In the genomic region with DNA sequence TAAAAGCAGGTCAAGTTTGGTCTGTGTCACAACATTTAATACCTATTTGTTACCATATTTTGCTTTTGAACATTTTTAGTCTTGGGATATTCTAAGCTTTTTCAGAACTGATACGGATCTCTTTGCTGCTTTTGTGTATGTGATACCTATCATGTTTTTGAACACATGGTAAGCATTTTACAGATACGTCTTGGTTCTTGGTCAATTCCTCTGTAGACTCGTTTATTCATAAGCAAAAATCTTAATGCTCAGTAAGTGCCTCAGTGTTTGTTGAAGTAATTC, we compare ENCODE assay signal across 8 cellular contexts. TPM values are rescaled to one million over a fixed set of nuclear protein-coding genes. Genes with fewer than 3 reads are reported as not detected.
DNase-seq lines count a peak whose midpoint lies in the region; ATAC-seq and TF ChIP-seq lines count a peak whose summit lies in the region.

No MANE protein-coding gene starts in this region.

- peak overlapping the region; percentile 92 for H3K27ac ChIP-seq in stomach smooth muscle (ENCODE audit: low read length)

- ATAC-seq in WTC11 (no peak), GM18505 (IDR thresholded peaks at IDR 0.05; ENCODE audit: unreplicated experiment) (no peak)

- DNase-seq in NCI-H748 (lab: John Stamatoyannopoulos, UW; ENCODE audit: unreplicated experiment) (peak; percentile 39), NCI-H748 treated with DMSO at 0.1 percent for 48 hours (lab: John Stamatoyannopoulos, UW) (no peak), WTC11 (ENCODE audit: low spot score) (no peak), GM13976 (ENCODE audit: low spot score) (no peak)
- no peak for DNase-seq in activated effector memory CD4-positive, alpha-beta T cell treated with anti-CD3 and anti-CD28 coated beads, Interleukin-2, amount 50 U/mL, for 16 hours

- in situ Hi-C loops in GM13976 (cut with MboI; ENCODE audit: low sequenced_read_pairs, unreplicated experiment): no loop called here

- peaks cover 29 to 35% of the 10 kb centered on the region in 2 donors for H3K36me3 ChIP-seq in stomach smooth muscle (ENCODE audit: control insufficient read depth in 2 of 2, insufficient read depth in 2 of 2, low read length in 2 of 2)

- peaks cover 8% of the 10 kb centered on the region; the same call in 1 of the 2 replicates for H3K4me1 Mint-ChIP-seq in WTC11

- POLR2A ChIA-PET in WTC11 (lab: Charles Lee): interaction anchor here (1.0 to 1.5 kb wide), 4 partner anchors 26 to 114 kb away, joined by 3 to 4 read pairs (median 3); partner anchors contain the start of gene ZNF24

- no peak for TF ChIP-seq POLR2A in GM18505 (IDR thresholded peaks at IDR 0.05; ENCODE audit: borderline replicate concordance, extremely low read depth, insufficient read depth, insufficient read length)

- peak overlapping the region; percentile 92 for H3K4me3 Mint-ChIP-seq in WTC11

- no peaks in the 10 kb centered on the region for H3K9me3 ChIP-seq in stomach smooth muscle (ENCODE audit: control insufficient read depth in 2 of 2, low read length in 2 of 2)

- no peak for TF ChIP-seq CTCF in WTC11 (IDR thresholded peaks at IDR 0.05)
- TF ChIP-seq CTCF in GM13976 (IDR thresholded peaks at IDR 0.05; ENCODE audit: borderline replicate concordance, control extremely low read depth, extremely low read depth, insufficient read depth, missing control alignments): no peak

- no peaks in the 10 kb centered on the region for H3K9me3 Mint-ChIP-seq in WTC11

- peaks cover 43% of the 10 kb centered on the region for H3K36me3 Mint-ChIP-seq in WTC11

- CTCF ChIA-PET in WTC11 (lab: Charles Lee): interaction anchor here (1.2 to 1.9 kb wide), 4 partner anchors 49 to 215 kb away, joined by 3 to 6 read pairs (median 4); partner anchors contain the start of gene ZSCAN30

- H3K27me3 Mint-ChIP-seq in WTC11 (ENCODE audit: low read depth): no peaks in the 10 kb centered on the region

- no peaks in the 10 kb centered on the region for H3K27me3 ChIP-seq in stomach smooth muscle (ENCODE audit: control insufficient read depth in 1 of 2, insufficient read depth in 2 of 2, low read length in 2 of 2)

- H3K9ac ChIP-seq in stomach smooth muscle (ENCODE audit: low read length in 2 of 2): peak overlapping the region; percentile 93 to 97

- peak overlapping the region; percentile 92 for H3K4me3 ChIP-seq in iPS-11a (ENCODE audit: low read depth, low read length)
- peak overlapping the region; percentile 85 to 93 for H3K4me3 ChIP-seq in stomach smooth muscle (ENCODE audit: low read length in 2 of 2)

- peak overlapping the region; percentile 98 for H3K27ac Mint-ChIP-seq in WTC11

- H3K4me1 ChIP-seq in stomach smooth muscle (ENCODE audit: control insufficient read depth, insufficient read depth, low read length): peaks cover 6% of the 10 kb centered on the region

TF ChIP-seq in WTC11, 78 proteins besides CTCF, POLR2A, EP300 and RAD21:
- TF ChIP-seq EMX1 (CRISPR knock-in tag; IDR thresholded peaks at IDR 0.05) (no peak), FOXP1 (CRISPR knock-in tag; IDR thresholded peaks at IDR 0.05; ENCODE audit: borderline replicate concordance) (no peak), GABPB1 (CRISPR knock-in tag; IDR thresholded peaks at IDR 0.05) (no peak), TEAD1 (CRISPR knock-in tag; IDR thresholded peaks at IDR 0.05) (no peak), SMAD3 (CRISPR knock-in tag; IDR thresholded peaks at IDR 0.05; ENCODE audit: borderline replicate concordance) (no peak), ZNF263 (CRISPR knock-in tag; IDR thresholded peaks at IDR 0.05; ENCODE audit: low read depth) (no peak), NR1H2 (CRISPR knock-in tag; IDR thresholded peaks at IDR 0.05) (no peak), USF2 (CRISPR knock-in tag; IDR thresholded peaks at IDR 0.05) (no peak), ATF1 (CRISPR knock-in tag; IDR thresholded peaks at IDR 0.05) (no peak), ERG (CRISPR knock-in tag; IDR thresholded peaks at IDR 0.05) (no peak)
- TF ChIP-seq, protein P1, sequence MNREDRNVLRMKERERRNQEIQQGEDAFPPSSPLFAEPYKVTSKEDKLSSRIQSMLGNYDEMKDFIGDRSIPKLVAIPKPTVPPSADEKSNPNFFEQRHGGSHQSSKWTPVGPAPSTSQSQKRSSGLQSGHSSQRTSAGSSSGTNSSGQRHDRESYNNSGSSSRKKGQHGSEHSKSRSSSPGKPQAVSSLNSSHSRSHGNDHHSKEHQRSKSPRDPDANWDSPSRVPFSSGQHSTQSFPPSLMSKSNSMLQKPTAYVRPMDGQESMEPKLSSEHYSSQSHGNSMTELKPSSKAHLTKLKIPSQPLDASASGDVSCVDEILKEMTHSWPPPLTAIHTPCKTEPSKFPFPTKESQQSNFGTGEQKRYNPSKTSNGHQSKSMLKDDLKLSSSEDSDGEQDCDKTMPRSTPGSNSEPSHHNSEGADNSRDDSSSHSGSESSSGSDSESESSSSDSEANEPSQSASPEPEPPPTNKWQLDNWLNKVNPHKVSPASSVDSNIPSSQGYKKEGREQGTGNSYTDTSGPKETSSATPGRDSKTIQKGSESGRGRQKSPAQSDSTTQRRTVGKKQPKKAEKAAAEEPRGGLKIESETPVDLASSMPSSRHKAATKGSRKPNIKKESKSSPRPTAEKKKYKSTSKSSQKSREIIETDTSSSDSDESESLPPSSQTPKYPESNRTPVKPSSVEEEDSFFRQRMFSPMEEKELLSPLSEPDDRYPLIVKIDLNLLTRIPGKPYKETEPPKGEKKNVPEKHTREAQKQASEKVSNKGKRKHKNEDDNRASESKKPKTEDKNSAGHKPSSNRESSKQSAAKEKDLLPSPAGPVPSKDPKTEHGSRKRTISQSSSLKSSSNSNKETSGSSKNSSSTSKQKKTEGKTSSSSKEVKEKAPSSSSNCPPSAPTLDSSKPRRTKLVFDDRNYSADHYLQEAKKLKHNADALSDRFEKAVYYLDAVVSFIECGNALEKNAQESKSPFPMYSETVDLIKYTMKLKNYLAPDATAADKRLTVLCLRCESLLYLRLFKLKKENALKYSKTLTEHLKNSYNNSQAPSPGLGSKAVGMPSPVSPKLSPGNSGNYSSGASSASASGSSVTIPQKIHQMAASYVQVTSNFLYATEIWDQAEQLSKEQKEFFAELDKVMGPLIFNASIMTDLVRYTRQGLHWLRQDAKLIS (CRISPR knock-in tag; IDR thresholded peaks at IDR 0.05; ENCODE audit: borderline replicate concordance): no peak

RNA-seq across cellular contexts. Expression of gene ZNF397, which starts 0.6 kb away (rescaled TPM):
- 39.6 to 44.0 TPM (median 42.3 TPM) in 3 replicates for total RNA-seq in WTC11 (2021)

RNA-seq across cellular contexts. Expression of gene ZSCAN30, which starts 48.6 kb away (rescaled TPM):
- 21.9 to 24.3 TPM (median 22.6 TPM) in 3 replicates for total RNA-seq in WTC11 (2021)
